In the genomic region with DNA sequence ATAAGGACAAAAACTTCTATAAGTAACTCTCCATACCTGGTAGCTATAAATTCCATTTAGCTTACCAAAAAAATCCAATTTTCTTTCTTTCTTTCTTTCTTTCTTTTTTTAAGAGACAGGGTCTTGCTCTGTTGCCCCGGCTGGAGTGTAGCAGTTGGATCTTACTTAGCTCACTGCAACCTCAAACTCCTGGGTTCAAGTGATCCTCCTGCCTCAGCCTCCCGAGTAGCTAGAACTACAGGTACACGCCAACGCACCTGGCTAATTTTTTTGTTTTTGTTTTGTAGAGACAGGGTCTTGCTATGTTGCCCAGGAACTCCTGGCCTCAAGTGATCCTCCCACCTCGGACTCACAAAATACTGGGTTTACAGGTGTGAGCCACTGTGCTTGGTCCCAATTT, we compare ENCODE assay signal across 21 cellular contexts.
DNase-seq lines count a peak whose midpoint lies in the region; ATAC-seq and TF ChIP-seq lines count a peak whose summit lies in the region.
"Had no signal": no experiment of that assay in that cellular context is flagged by ENCODE, and none has a peak within 500 bp of the region (broad histone marks: within the 10 kb centered on the region; RNA-seq: fewer than 3 reads in every experiment).

No MANE protein-coding gene starts in this region.

- H3K4me3 Mint-ChIP-seq in natural killer cell (no peak overlapping the region), T-helper 17 cell (peak overlapping the region; percentile 36)
- H3K4me3 Mint-ChIP-seq in natural killer cell treated with Interleukin-12 subunit alpha and Interleukin-12 subunit beta and Interleukin-15 and Interleukin-18, amount 100 ng/mL, for 72 hours, result no peak overlapping the region
- H3K4me3 Mint-ChIP-seq in central memory CD8-positive, alpha-beta T cell, result no peak overlapping the region
- H3K4me3 Mint-ChIP-seq: CD4-positive, CD25-positive, alpha-beta regulatory T cell; GM23338; HFFc6; IgD-negative memory B cell had no signal

- H3K27ac Mint-ChIP-seq in natural killer cell, result peak overlapping the region; percentile 87 to 89
- H3K27ac Mint-ChIP-seq in natural killer cell treated with Interleukin-12 subunit alpha and Interleukin-12 subunit beta and Interleukin-15 and Interleukin-18, amount 100 ng/mL, for 72 hours, result peak overlapping the region in 1 of 2 donors; percentile 25
- H3K27ac Mint-ChIP-seq in T-helper 17 cell, result no peak overlapping the region
- peak overlapping the region; percentile 63 for H3K27ac Mint-ChIP-seq in central memory CD8-positive, alpha-beta T cell (ENCODE audit: low read depth)
- H3K27ac Mint-ChIP-seq: GM23338, IgD-negative memory B cell had no signal

- H3K9me3 ChIP-seq in T-helper 17 cell (ENCODE audit: control insufficient read depth, low read length, poor library complexity, severe bottlenecking), result no peaks in the 10 kb centered on the region
- H3K9me3 ChIP-seq: BE2C had no signal

- H3K4me1 Mint-ChIP-seq in natural killer cell, result peaks cover 23 to 32% of the 10 kb centered on the region in 2 donors
- H3K4me1 Mint-ChIP-seq in natural killer cell treated with Interleukin-12 subunit alpha and Interleukin-12 subunit beta and Interleukin-15 and Interleukin-18, amount 100 ng/mL, for 72 hours (ENCODE audit: low read depth in 2 of 2), result peaks cover 38 to 62% of the 10 kb centered on the region in 2 donors
- peaks cover 16% of the 10 kb centered on the region for H3K4me1 Mint-ChIP-seq in T-helper 17 cell
- peaks cover 33% of the 10 kb centered on the region for H3K4me1 Mint-ChIP-seq in central memory CD8-positive, alpha-beta T cell
- H3K4me1 Mint-ChIP-seq: GM23338 had no signal

- intact Hi-C loops in natural killer cell (cut with micrococcal nuclease), result loop anchor here (5.0 kb wide), 1 partner anchor 74 kb away; the partner anchor contains the start of gene EPS15

- ATAC-seq in natural killer cell (no peak), T-helper 17 cell (no peak), GM19351 (IDR thresholded peaks at IDR 0.05; ENCODE audit: unreplicated experiment) (no peak), SK-N-SH treated with all-trans-retinoic acid at 6 μM for 48 hours (no peak)
- no peak for ATAC-seq in natural killer cell treated with Interleukin-12 subunit alpha and Interleukin-12 subunit beta and Interleukin-15 and Interleukin-18, amount 100 ng/mL, for 72 hours
- no peak for ATAC-seq in central memory CD8-positive, alpha-beta T cell (replicated peaks; ENCODE audit: extremely low read depth, poor library complexity, severe bottlenecking)
- ATAC-seq: GM23338 had no signal

- H3K27me3 Mint-ChIP-seq in natural killer cell (ENCODE audit: low read depth in 2 of 2), result no peaks in the 10 kb centered on the region
- H3K27me3 Mint-ChIP-seq in natural killer cell treated with Interleukin-12 subunit alpha and Interleukin-12 subunit beta and Interleukin-15 and Interleukin-18, amount 100 ng/mL, for 72 hours, result no peaks in the 10 kb centered on the region
- H3K27me3 Mint-ChIP-seq in T-helper 17 cell, result no peaks in the 10 kb centered on the region
- no peaks in the 10 kb centered on the region for H3K27me3 Mint-ChIP-seq in central memory CD8-positive, alpha-beta T cell
- H3K27me3 Mint-ChIP-seq: CD4-positive, CD25-positive, alpha-beta regulatory T cell; CD8-positive, alpha-beta memory T cell; IgD-negative memory B cell had no signal

- TF ChIP-seq CTCF in natural killer cell (IDR thresholded peaks at IDR 0.05), result no peak
- TF ChIP-seq CTCF in GM20000 (IDR thresholded peaks at IDR 0.05; ENCODE audit: extremely low read depth, missing control alignments), result no peak

- H3K9me3 Mint-ChIP-seq in natural killer cell, result no peaks in the 10 kb centered on the region
- no peaks in the 10 kb centered on the region for H3K9me3 Mint-ChIP-seq in natural killer cell treated with Interleukin-12 subunit alpha and Interleukin-12 subunit beta and Interleukin-15 and Interleukin-18, amount 100 ng/mL, for 72 hours
- no peaks in the 10 kb centered on the region for H3K9me3 Mint-ChIP-seq in central memory CD8-positive, alpha-beta T cell
- H3K9me3 Mint-ChIP-seq: CD4-positive, CD25-positive, alpha-beta regulatory T cell; CD8-positive, alpha-beta memory T cell; GM23338; HFFc6; IgD-negative memory B cell had no signal

- DNase-seq in natural killer cell, result no peak
- DNase-seq in natural killer cell treated with Interleukin-12 subunit alpha and Interleukin-12 subunit beta and Interleukin-15 and Interleukin-18, amount 100 ng/mL, for 72 hours (ENCODE audit: low spot score), result no peak
- no peak for DNase-seq in T-helper 17 cell
- no peak for DNase-seq in central memory CD8-positive, alpha-beta T cell (ENCODE audit: low spot score in 2 of 2)
- DNase-seq in GM20000 (ENCODE audit: low spot score), result no peak
- DNase-seq: ACHN; BE2C; C1 segment of cervical spinal cord; CD4-positive, CD25-positive, alpha-beta regulatory T cell; CD8-positive, alpha-beta memory T cell; COR-L47; DMS 273 treated with DMSO at 0.1 percent for 48 hours; DMS53; DND-41; EL; HCEC 1CT had no signal

- H3K36me3 Mint-ChIP-seq in natural killer cell (no peaks in the 10 kb centered on the region), T-helper 17 cell (ENCODE audit: low read depth) (peaks cover 4% of the 10 kb centered on the region)
- H3K36me3 Mint-ChIP-seq in natural killer cell treated with Interleukin-12 subunit alpha and Interleukin-12 subunit beta and Interleukin-15 and Interleukin-18, amount 100 ng/mL, for 72 hours, result peaks cover 17% of the 10 kb centered on the region
- H3K36me3 Mint-ChIP-seq in central memory CD8-positive, alpha-beta T cell (ENCODE audit: insufficient read depth), result peaks cover 32% of the 10 kb centered on the region

TF ChIP-seq in SK-N-SH treated with all-trans-retinoic acid at 6 μM for 48 hours, 23 proteins besides CTCF, POLR2A, EP300 and RAD21 (continues in another document):
- TF ChIP-seq POU6F1 (CRISPR knock-in tag; IDR thresholded peaks at IDR 0.05; ENCODE audit: borderline replicate concordance, low read depth) (no peak), GLIS3 (CRISPR knock-in tag; IDR thresholded peaks at IDR 0.05) (no peak), PPARA (CRISPR knock-in tag; IDR thresholded peaks at IDR 0.05; ENCODE audit: borderline replicate concordance) (no peak), ZNF70 (CRISPR knock-in tag; IDR thresholded peaks at IDR 0.05) (no peak), TCF4 (CRISPR knock-in tag; IDR thresholded peaks at IDR 0.05; ENCODE audit: borderline replicate concordance) (no peak), BACH2 (CRISPR knock-in tag; IDR thresholded peaks at IDR 0.05; ENCODE audit: borderline replicate concordance) (no peak), RARB (CRISPR knock-in tag; IDR thresholded peaks at IDR 0.05) (no peak), ZNF565 (CRISPR knock-in tag; conservative IDR thresholded peaks at IDR 0.05; ENCODE audit: low read depth) (no peak), CSRNP3 (CRISPR knock-in tag; IDR thresholded peaks at IDR 0.05) (no peak), OSR1 (CRISPR knock-in tag; IDR thresholded peaks at IDR 0.05) (no peak), SNAI2 (CRISPR knock-in tag; IDR thresholded peaks at IDR 0.05) (no peak)
- TF ChIP-seq, protein P1, sequence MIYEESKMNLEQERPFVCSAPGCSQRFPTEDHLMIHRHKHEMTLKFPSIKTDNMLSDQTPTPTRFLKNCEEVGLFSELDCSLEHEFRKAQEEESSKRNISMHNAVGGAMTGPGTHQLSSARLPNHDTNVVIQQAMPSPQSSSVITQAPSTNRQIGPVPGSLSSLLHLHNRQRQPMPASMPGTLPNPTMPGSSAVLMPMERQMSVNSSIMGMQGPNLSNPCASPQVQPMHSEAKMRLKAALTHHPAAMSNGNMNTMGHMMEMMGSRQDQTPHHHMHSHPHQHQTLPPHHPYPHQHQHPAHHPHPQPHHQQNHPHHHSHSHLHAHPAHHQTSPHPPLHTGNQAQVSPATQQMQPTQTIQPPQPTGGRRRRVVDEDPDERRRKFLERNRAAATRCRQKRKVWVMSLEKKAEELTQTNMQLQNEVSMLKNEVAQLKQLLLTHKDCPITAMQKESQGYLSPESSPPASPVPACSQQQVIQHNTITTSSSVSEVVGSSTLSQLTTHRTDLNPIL (CRISPR knock-in tag; IDR thresholded peaks at IDR 0.05; ENCODE audit: low read depth), result no peak
